In genomic region chr18:58947136-58947732, GRCh38 we compare ENCODE assay signal across 1 cellular context.
TF ChIP-seq lines count a peak whose summit lies in the region.

No MANE protein-coding gene starts in this region.

TF ChIP-seq in WTC11, 78 proteins besides CTCF, POLR2A, EP300 and RAD21 (continued from another document):
- TF ChIP-seq, protein P1, sequence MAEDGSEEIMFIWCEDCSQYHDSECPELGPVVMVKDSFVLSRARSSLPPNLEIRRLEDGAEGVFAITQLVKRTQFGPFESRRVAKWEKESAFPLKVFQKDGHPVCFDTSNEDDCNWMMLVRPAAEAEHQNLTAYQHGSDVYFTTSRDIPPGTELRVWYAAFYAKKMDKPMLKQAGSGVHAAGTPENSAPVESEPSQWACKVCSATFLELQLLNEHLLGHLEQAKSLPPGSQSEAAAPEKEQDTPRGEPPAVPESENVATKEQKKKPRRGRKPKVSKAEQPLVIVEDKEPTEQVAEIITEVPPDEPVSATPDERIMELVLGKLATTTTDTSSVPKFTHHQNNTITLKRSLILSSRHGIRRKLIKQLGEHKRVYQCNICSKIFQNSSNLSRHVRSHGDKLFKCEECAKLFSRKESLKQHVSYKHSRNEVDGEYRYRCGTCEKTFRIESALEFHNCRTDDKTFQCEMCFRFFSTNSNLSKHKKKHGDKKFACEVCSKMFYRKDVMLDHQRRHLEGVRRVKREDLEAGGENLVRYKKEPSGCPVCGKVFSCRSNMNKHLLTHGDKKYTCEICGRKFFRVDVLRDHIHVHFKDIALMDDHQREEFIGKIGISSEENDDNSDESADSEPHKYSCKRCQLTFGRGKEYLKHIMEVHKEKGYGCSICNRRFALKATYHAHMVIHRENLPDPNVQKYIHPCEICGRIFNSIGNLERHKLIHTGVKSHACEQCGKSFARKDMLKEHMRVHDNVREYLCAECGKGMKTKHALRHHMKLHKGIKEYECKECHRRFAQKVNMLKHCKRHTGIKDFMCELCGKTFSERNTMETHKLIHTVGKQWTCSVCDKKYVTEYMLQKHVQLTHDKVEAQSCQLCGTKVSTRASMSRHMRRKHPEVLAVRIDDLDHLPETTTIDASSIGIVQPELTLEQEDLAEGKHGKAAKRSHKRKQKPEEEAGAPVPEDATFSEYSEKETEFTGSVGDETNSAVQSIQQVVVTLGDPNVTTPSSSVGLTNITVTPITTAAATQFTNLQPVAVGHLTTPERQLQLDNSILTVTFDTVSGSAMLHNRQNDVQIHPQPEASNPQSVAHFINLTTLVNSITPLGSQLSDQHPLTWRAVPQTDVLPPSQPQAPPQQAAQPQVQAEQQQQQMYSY (CRISPR knock-in tag; IDR thresholded peaks at IDR 0.05): no peak
- TF ChIP-seq, protein P2, sequence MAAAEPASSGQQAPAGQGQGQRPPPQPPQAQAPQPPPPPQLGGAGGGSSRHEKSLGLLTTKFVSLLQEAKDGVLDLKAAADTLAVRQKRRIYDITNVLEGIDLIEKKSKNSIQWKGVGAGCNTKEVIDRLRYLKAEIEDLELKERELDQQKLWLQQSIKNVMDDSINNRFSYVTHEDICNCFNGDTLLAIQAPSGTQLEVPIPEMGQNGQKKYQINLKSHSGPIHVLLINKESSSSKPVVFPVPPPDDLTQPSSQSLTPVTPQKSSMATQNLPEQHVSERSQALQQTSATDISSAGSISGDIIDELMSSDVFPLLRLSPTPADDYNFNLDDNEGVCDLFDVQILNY (CRISPR knock-in tag; IDR thresholded peaks at IDR 0.05): no peak
- no peak for TF ChIP-seq NR1H2 (CRISPR knock-in tag; IDR thresholded peaks at IDR 0.05)
- no peak for TF ChIP-seq NFYB (CRISPR knock-in tag; conservative IDR thresholded peaks at IDR 0.05; ENCODE audit: low read depth)
- TF ChIP-seq, protein P3, sequence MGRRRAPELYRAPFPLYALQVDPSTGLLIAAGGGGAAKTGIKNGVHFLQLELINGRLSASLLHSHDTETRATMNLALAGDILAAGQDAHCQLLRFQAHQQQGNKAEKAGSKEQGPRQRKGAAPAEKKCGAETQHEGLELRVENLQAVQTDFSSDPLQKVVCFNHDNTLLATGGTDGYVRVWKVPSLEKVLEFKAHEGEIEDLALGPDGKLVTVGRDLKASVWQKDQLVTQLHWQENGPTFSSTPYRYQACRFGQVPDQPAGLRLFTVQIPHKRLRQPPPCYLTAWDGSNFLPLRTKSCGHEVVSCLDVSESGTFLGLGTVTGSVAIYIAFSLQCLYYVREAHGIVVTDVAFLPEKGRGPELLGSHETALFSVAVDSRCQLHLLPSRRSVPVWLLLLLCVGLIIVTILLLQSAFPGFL (CRISPR knock-in tag; IDR thresholded peaks at IDR 0.05; ENCODE audit: borderline replicate concordance): no peak
TF ChIP-seq in WTC11: peak in this region for 0.
